8 cellular contexts compared by ENCODE assay signal in the genomic region with DNA sequence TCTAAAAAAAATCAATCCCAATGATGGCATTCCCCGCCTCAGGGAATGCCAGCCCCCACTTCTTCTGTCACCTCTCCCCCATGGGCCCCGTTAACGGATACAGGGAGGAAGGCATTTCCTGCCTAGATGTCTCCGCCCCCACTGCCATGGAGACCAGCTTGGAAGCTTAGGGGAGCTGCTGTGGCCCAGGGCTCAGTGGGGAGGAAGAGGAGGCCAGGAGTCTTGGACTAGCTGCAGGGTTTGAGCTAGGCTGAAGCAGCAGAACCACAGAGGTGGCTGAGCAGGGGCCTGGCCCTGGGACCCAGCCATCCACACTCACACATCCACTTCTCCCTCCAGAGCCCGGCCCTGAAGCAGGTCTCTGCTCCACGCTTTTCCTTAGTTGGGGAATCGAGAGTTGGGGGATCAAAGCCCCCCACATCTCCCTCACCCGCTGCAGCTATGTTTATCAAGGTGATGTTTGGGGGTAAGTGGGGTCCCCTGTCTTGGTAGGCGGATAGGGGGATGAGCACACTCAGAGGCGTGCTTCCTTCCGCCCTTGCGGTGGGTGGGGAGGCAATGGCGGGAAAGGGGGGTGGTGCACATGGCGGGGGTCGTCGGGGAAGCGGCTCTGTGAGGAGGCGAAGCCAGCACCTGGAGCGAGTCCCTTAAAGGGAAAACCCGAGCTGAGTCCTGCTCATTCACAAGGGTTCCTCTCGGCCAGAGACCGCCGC. TPM values are rescaled to one million over a fixed set of nuclear protein-coding genes. Genes with fewer than 3 reads are reported as not detected.
A peak's percentile ranks its signal among the peaks of the same experiment; 100 is the strongest.
DNase-seq lines count a peak whose midpoint lies in the region; TF ChIP-seq lines count a peak whose summit lies in the region.

A gene with protein sequence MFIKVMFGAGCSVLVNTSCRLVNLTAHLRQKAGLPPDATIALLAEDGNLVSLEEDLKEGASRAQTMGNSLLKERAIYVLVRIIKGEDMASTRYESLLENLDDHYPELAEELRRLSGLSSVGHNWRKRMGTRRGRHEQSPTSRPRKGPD (plus strand): TSS at position 125 of the 713 bp plus-strand sequence. CDS start 317 bp downstream, at position 442.

- no peaks in the 10 kb centered on the region for H3K9me3 ChIP-seq in mononuclear cell (ENCODE audit: low read depth, low read length)

- H3K27ac Mint-ChIP-seq in activated naive CD8-positive, alpha-beta T cell treated with anti-CD3 and anti-CD28 coated beads for 36 hours = peak within 1 kb of the TSS; percentile 81

- CTCF ChIA-PET in BJ (lab: Yijun Ruan, JAX) = interaction anchor here (0.9 to 14.8 kb wide), 5 partner anchors 8 to 404 kb away, joined by 3 to 272 read pairs (median 4); partner anchors contain the start of gene ZNF70
- CTCF ChIA-PET in GM10248 (lab: Yijun Ruan, JAX) = interaction anchor here (1.4 to 6.8 kb wide), 3 partner anchors 6 to 87 kb away, joined by 4 to 33 read pairs (median 5); partner anchors contain the start of genes CHCHD10 and ZNF70

- H3K4me3 ChIP-seq in BJ (ENCODE audit: low read depth, low read length) (peak within 1 kb of the TSS; percentile 30), mononuclear cell (ENCODE audit: low read length) (peak within 1 kb of the TSS; percentile 27)

- DNase-seq in BJ (ENCODE audit: low read depth) (no peak), HK-2 (ENCODE audit: unreplicated experiment) (peak; percentile 46), NCI-H2029 (lab: John Stamatoyannopoulos, UW) (no peak), NOMO-1 treated with DMSO at 0.1 percent for 48 hours (lab: John Stamatoyannopoulos, UW; ENCODE audit: unreplicated experiment) (no peak), GM10248 (ENCODE audit: extremely low spot score) (no peak)
- peak; percentile 32 for DNase-seq in activated naive CD8-positive, alpha-beta T cell treated with anti-CD3 and anti-CD28 coated beads for 36 hours
- DNase-seq in stimulated activated CD4-positive, alpha-beta T cell treated with anti-CD3 and anti-CD28 coated beads, Interleukin-1b, Interleukin-23, amount 100 ng/mL, for 48 hours = no peak

- H3K4me1 ChIP-seq in mononuclear cell (ENCODE audit: insufficient read depth, low read length) = peaks cover 43% of the 10 kb centered on the region

- POLR2A ChIA-PET in BJ (lab: Charles Lee) = interaction anchor here (0.6 kb wide), 1 partner anchor 17 kb away, joined by 6 read pairs; no protein-coding TSS in a partner anchor
- POLR2A ChIA-PET in GM10248 (lab: Yijun Ruan, JAX) = interaction anchor here (0.6 kb wide), 1 partner anchor 1598 kb away, joined by 3 read pairs; no protein-coding TSS in a partner anchor

- peaks cover 10% of the 10 kb centered on the region for H3K36me3 Mint-ChIP-seq in activated naive CD8-positive, alpha-beta T cell treated with anti-CD3 and anti-CD28 coated beads for 36 hours

- H3K36me3 ChIP-seq in BJ (ENCODE audit: control insufficient read depth, insufficient read depth, low read length) = peaks cover 2% of the 10 kb centered on the region; the same call in 1 of the 2 replicates

- TF ChIP-seq CTCF in BJ (IDR thresholded peaks at IDR 0.05; ENCODE audit: insufficient read depth, low read depth, low read length) (no peak), GM10248 (IDR thresholded peaks at IDR 0.05; ENCODE audit: control extremely low read depth, extremely low read depth, low read depth, missing control alignments) (no peak)

- H3K4me3 Mint-ChIP-seq in activated naive CD8-positive, alpha-beta T cell treated with anti-CD3 and anti-CD28 coated beads for 36 hours = peak within 1 kb of the TSS; percentile 70

- no peaks in the 10 kb centered on the region for H3K27me3 Mint-ChIP-seq in activated naive CD8-positive, alpha-beta T cell treated with anti-CD3 and anti-CD28 coated beads for 36 hours

- peaks cover 39% of the 10 kb centered on the region for H3K4me1 Mint-ChIP-seq in activated naive CD8-positive, alpha-beta T cell treated with anti-CD3 and anti-CD28 coated beads for 36 hours

- no peaks in the 10 kb centered on the region for H3K9me3 Mint-ChIP-seq in activated naive CD8-positive, alpha-beta T cell treated with anti-CD3 and anti-CD28 coated beads for 36 hours

- H3K27me3 ChIP-seq in BJ (ENCODE audit: control insufficient read depth, insufficient read depth, low read length) (no peaks in the 10 kb centered on the region), mononuclear cell (ENCODE audit: insufficient read depth, low read length) (no peaks in the 10 kb centered on the region)

RNA-seq across cellular contexts. Expression of the gene that starts here (rescaled TPM):
- polyA plus RNA-seq in BJ (2011; rRNA removed) = 2.6 and 4.0 TPM in 2 replicates
- 0.66 and 0.77 TPM in 2 replicates for polyA minus RNA-seq in BJ (2011; rRNA and poly(A)+ RNA removed)
- total RNA-seq in activated naive CD8-positive, alpha-beta T cell treated with anti-CD3 and anti-CD28 coated beads for 36 hours = under 1 TPM; 0.33 to 0.74 TPM
- total RNA-seq in mononuclear cell = 0.31 TPM

Comparison
In these comparisons a context has a peak if more than half of its experiments do, and no peak if none do; other contexts are left out.
1. Peak in DNase-seq in activated naive CD8-positive, alpha-beta T cell treated with anti-CD3 and anti-CD28 coated beads for 36 hours; RNA of the gene not detected or under 1 TPM.